ENCODE assay signal across 16 cellular contexts in genomic region chr20:10761232-10761631, GRCh38.
A peak's percentile ranks its signal among the peaks of the same experiment; 100 is the strongest.
DNase-seq lines count a peak whose midpoint lies in the region; ATAC-seq, FAIRE-seq and TF ChIP-seq lines count a peak whose summit lies in the region.
"Had no signal": no experiment of that assay in that cellular context is flagged by ENCODE, and none has a peak within 500 bp of the region (broad histone marks: within the 10 kb centered on the region; RNA-seq: fewer than 3 reads in every experiment).

No MANE protein-coding gene starts in this region.

- H3K4me3 Mint-ChIP-seq in stimulated activated memory B cell treated with anti-CD40 and anti-IgM and Interleukin-4, amounts not matched to agents 10 μg/mL and 1 μg/mL and 100 μg/mL, for 72 hours: no peak overlapping the region
- H3K4me3 Mint-ChIP-seq: activated CD8-positive, alpha-beta T cell treated with anti-CD3 and anti-CD28 coated beads for 36 hours; activated naive CD4-positive, alpha-beta T cell treated with anti-CD3 and anti-CD28 coated beads for 36 hours; IgD-negative memory B cell had no signal

- no peak overlapping the region for H3K27ac Mint-ChIP-seq in stimulated activated memory B cell treated with anti-CD40 and anti-IgM and Interleukin-4, amounts not matched to agents 10 μg/mL and 1 μg/mL and 100 μg/mL, for 72 hours
- H3K27ac Mint-ChIP-seq: activated CD8-positive, alpha-beta T cell treated with anti-CD3 and anti-CD28 coated beads for 36 hours; activated naive CD4-positive, alpha-beta T cell treated with anti-CD3 and anti-CD28 coated beads for 36 hours; IgD-negative memory B cell had no signal

- peak; percentile 96 for FAIRE-seq in bronchial epithelial cell (lab: Jason Lieb, UNC)

- intact Hi-C loops in left ventricle myocardium inferior (cut with micrococcal nuclease): no loop called here
- intact Hi-C loops in right cardiac atrium (cut with DNase I): no loop called here
- intact Hi-C loops in left colon (cut with DNase I, micrococcal nuclease): no loop called here
- intact Hi-C loops in colonic mucosa (cut with DNase I): no loop called here

- H3K4me3 ChIP-seq in left ventricle myocardium inferior (no peak overlapping the region), right cardiac atrium (ENCODE audit: low read length) (no peak overlapping the region), bronchial epithelial cell (ENCODE audit: low read depth, low read length) (no peak overlapping the region), colonic mucosa (no peak overlapping the region)

- no peak for TF ChIP-seq CTCF in left ventricle myocardium inferior (IDR thresholded peaks at IDR 0.05; ENCODE audit: borderline replicate concordance)
- TF ChIP-seq CTCF in bronchial epithelial cell (IDR thresholded peaks at IDR 0.05; ENCODE audit: insufficient read depth, low read length, severe bottlenecking): no peak
- no peak for TF ChIP-seq CTCF in colonic mucosa (IDR thresholded peaks at IDR 0.05)

- H3K27me3 ChIP-seq in left ventricle myocardium inferior (ENCODE audit: low read depth) (no peaks in the 10 kb centered on the region), right cardiac atrium (ENCODE audit: control insufficient read depth, insufficient read depth) (no peaks in the 10 kb centered on the region), bronchial epithelial cell (ENCODE audit: control insufficient read depth, insufficient read depth, low read length) (no peaks in the 10 kb centered on the region), colonic mucosa (no peaks in the 10 kb centered on the region)

- H3K4me1 ChIP-seq in left ventricle myocardium inferior (peaks cover 3% of the 10 kb centered on the region), right cardiac atrium (ENCODE audit: control insufficient read depth, insufficient read depth, low read length) (no peaks in the 10 kb centered on the region), colonic mucosa (no peaks in the 10 kb centered on the region)

- no peaks in the 10 kb centered on the region for H3K36me3 Mint-ChIP-seq in stimulated activated memory B cell treated with anti-CD40 and anti-IgM and Interleukin-4, amounts not matched to agents 10 μg/mL and 1 μg/mL and 100 μg/mL, for 72 hours
- H3K36me3 Mint-ChIP-seq: IgD-negative memory B cell had no signal

- H3K4me1 Mint-ChIP-seq in stimulated activated memory B cell treated with anti-CD40 and anti-IgM and Interleukin-4, amounts not matched to agents 10 μg/mL and 1 μg/mL and 100 μg/mL, for 72 hours: no peaks in the 10 kb centered on the region
- H3K4me1 Mint-ChIP-seq: IgD-negative memory B cell had no signal

- H3K9me3 ChIP-seq in left ventricle myocardium inferior (replicated peaks) (no peaks in the 10 kb centered on the region), right cardiac atrium (ENCODE audit: control insufficient read depth, low read length) (no peaks in the 10 kb centered on the region), colonic mucosa (no peaks in the 10 kb centered on the region)

- no peak overlapping the region for H3K9ac ChIP-seq in colonic mucosa (ENCODE audit: low read depth in 2 of 2, low read length in 2 of 2)

- WGBS in right cardiac atrium: 71% methylated on average over 8 of the region's 8 CpGs

- peaks cover 3% of the 10 kb centered on the region for H3K9me3 Mint-ChIP-seq in stimulated activated memory B cell treated with anti-CD40 and anti-IgM and Interleukin-4, amounts not matched to agents 10 μg/mL and 1 μg/mL and 100 μg/mL, for 72 hours
- H3K9me3 Mint-ChIP-seq: activated CD8-positive, alpha-beta T cell treated with anti-CD3 and anti-CD28 coated beads for 36 hours; activated naive CD4-positive, alpha-beta T cell treated with anti-CD3 and anti-CD28 coated beads for 36 hours had no signal

- no peaks in the 10 kb centered on the region for H3K36me3 ChIP-seq in left ventricle myocardium inferior
- H3K36me3 ChIP-seq in bronchial epithelial cell (ENCODE audit: control insufficient read depth, insufficient read depth, low read length): no peaks in the 10 kb centered on the region
- H3K36me3 ChIP-seq in colonic mucosa: no peaks in the 10 kb centered on the region

- H3K27ac ChIP-seq in left ventricle myocardium inferior (replicated peaks) (peak overlapping the region; percentile 39), right cardiac atrium (ENCODE audit: low read length) (no peak overlapping the region), colonic mucosa (no peak overlapping the region)

- no peaks in the 10 kb centered on the region for H3K27me3 Mint-ChIP-seq in stimulated activated memory B cell treated with anti-CD40 and anti-IgM and Interleukin-4, amounts not matched to agents 10 μg/mL and 1 μg/mL and 100 μg/mL, for 72 hours
- H3K27me3 Mint-ChIP-seq: IgD-negative memory B cell had no signal

- ATAC-seq in right cardiac atrium (no peak), left colon (peak; percentile 57), HG02973 (IDR thresholded peaks at IDR 0.05; ENCODE audit: unreplicated experiment) (no peak)
- no peak for ATAC-seq in stimulated activated memory B cell treated with anti-CD40 and anti-IgM and Interleukin-4, amounts not matched to agents 10 μg/mL and 1 μg/mL and 100 μg/mL, for 72 hours
- ATAC-seq: activated CD8-positive, alpha-beta T cell treated with anti-CD3 and anti-CD28 coated beads for 36 hours had no signal

- DNase-seq in left ventricle myocardium inferior (no peak), right cardiac atrium (no peak), bronchial epithelial cell (ENCODE audit: low read depth) (peak; percentile 99), left colon (no peak), NCI-H146 treated with DMSO at 0.1 percent for 48 hours (lab: John Stamatoyannopoulos, UW; ENCODE audit: unreplicated experiment) (no peak), colonic mucosa (no peak)
- DNase-seq: activated CD8-positive, alpha-beta T cell treated with anti-CD3 and anti-CD28 coated beads for 36 hours; activated naive CD4-positive, alpha-beta T cell treated with anti-CD3 and anti-CD28 coated beads for 36 hours; DMS79 treated with DMSO at 0.1 percent for 48 hours; effector memory CD4-positive, alpha-beta T cell; HCEC 1CT; mesendoderm; OCI-M1 had no signal
